ENCODE assay signal across 12 cellular contexts in genomic region chr11:1382429-1382828, GRCh38. TPM values are rescaled to one million over a fixed set of nuclear protein-coding genes. Genes with fewer than 3 reads are reported as not detected.
DNase-seq lines count a peak whose midpoint lies in the region; ATAC-seq and TF ChIP-seq lines count a peak whose summit lies in the region.
"Had no signal": no experiment of that assay in that cellular context is flagged by ENCODE, and none has a peak within 500 bp of the region (broad histone marks: within the 10 kb centered on the region; RNA-seq: fewer than 3 reads in every experiment).

No MANE protein-coding gene starts in this region.

- no peak overlapping the region for H4K5ac ChIP-seq in mesendoderm (ENCODE audit: low read length)

- no peak overlapping the region for H3K4me3 ChIP-seq in mesendoderm (ENCODE audit: low read length)
- no peak overlapping the region for H3K4me3 ChIP-seq in aorta (ENCODE audit: low read length in 2 of 2)
- H3K4me3 ChIP-seq in vagina: peak overlapping the region in 1 of 2 donors; percentile 47

- no peak for TF ChIP-seq POLR2A in vagina (IDR thresholded peaks at IDR 0.05)

- peak overlapping the region; percentile 34 for H3K9ac ChIP-seq in mesendoderm (ENCODE audit: low read length)

- no peaks in the 10 kb centered on the region for H3K9me3 Mint-ChIP-seq in activated T-cell treated with anti-CD3 and anti-CD28 coated beads, Interleukin-2, amount 50 U/mL, for 72 hours

- H2AK5ac ChIP-seq in mesendoderm (ENCODE audit: low read length): peak overlapping the region; percentile 24

- no peak overlapping the region for H4K8ac ChIP-seq in mesendoderm (ENCODE audit: low read depth, low read length)

- H3K18ac ChIP-seq in mesendoderm (ENCODE audit: low read length): no peak overlapping the region

- H3K36me3 ChIP-seq in mesendoderm (ENCODE audit: control insufficient read depth, insufficient read depth, low read length): no peaks in the 10 kb centered on the region
- no peaks in the 10 kb centered on the region for H3K36me3 ChIP-seq in aorta (ENCODE audit: control insufficient read depth in 1 of 2, insufficient read depth in 2 of 2, low read length in 1 of 2)
- no peaks in the 10 kb centered on the region for H3K36me3 ChIP-seq in vagina

- no peak overlapping the region for H2BK5ac ChIP-seq in mesendoderm (ENCODE audit: low read length)

- H3K27me3 ChIP-seq in mesendoderm (ENCODE audit: insufficient read depth, low read length, poor library complexity): no peaks in the 10 kb centered on the region
- no peaks in the 10 kb centered on the region for H3K27me3 ChIP-seq in aorta (ENCODE audit: control insufficient read depth in 1 of 2, insufficient read depth in 2 of 2, low read length in 1 of 2)
- no peaks in the 10 kb centered on the region for H3K27me3 ChIP-seq in vagina

- no peak overlapping the region for H3K4ac ChIP-seq in mesendoderm (ENCODE audit: low read depth, low read length)

- H3K27ac ChIP-seq in mesendoderm (ENCODE audit: low read depth, low read length) (no peak overlapping the region), aorta (ENCODE audit: low read depth in 1 of 2, low read length in 2 of 2) (no peak overlapping the region), vagina (no peak overlapping the region)
- H3K27ac ChIP-seq: HL-60 had no signal

- no peaks in the 10 kb centered on the region for H3K9me3 ChIP-seq in aorta (ENCODE audit: control insufficient read depth, low read length)
- no peaks in the 10 kb centered on the region for H3K9me3 ChIP-seq in vagina

- H3K27ac Mint-ChIP-seq in activated T-cell treated with anti-CD3 and anti-CD28 coated beads, Interleukin-2, amount 50 U/mL, for 72 hours: no peak overlapping the region
- H3K27ac Mint-ChIP-seq: nephron progenitor cell had no signal

- no peaks in the 10 kb centered on the region for H3K79me1 ChIP-seq in mesendoderm (ENCODE audit: low read length)

- DNase-seq in Right ventricle myocardium superior (peak; percentile 37), cardiac septum (ENCODE audit: low spot score) (no peak), mesendoderm (no peak), aorta (peak; percentile 52 to 72), vagina (ENCODE audit: extremely low spot score in 2 of 2) (no peak)
- no peak for DNase-seq in activated T-cell treated with anti-CD3 and anti-CD28 coated beads, Interleukin-2, amount 50 U/mL, for 72 hours
- DNase-seq: NCI-H2081 treated with DMSO at 0.1 percent for 48 hours had no signal

- H3K4me1 ChIP-seq in mesendoderm (ENCODE audit: control insufficient read depth, low read depth, low read length) (no peaks in the 10 kb centered on the region), aorta (ENCODE audit: control insufficient read depth in 1 of 2, insufficient read depth in 2 of 2, low read length in 2 of 2) (no peaks in the 10 kb centered on the region), vagina (peaks cover 12% of the 10 kb centered on the region)

- H2BK120ac ChIP-seq in mesendoderm (ENCODE audit: low read depth, low read length): no peak overlapping the region

- H2BK15ac ChIP-seq in mesendoderm (replicated peaks; ENCODE audit: low read depth): no peak overlapping the region

- H3K4me3 Mint-ChIP-seq in activated T-cell treated with anti-CD3 and anti-CD28 coated beads, Interleukin-2, amount 50 U/mL, for 72 hours: peak overlapping the region; percentile 57 to 84

- WGBS in mesendoderm (ENCODE audit: extremely low coverage, insufficient coverage, low lambda C conversion rate): no CpG with 5 or more reads among the region's 23 CpGs
- WGBS in aorta, 2 donors: 21 to 26% methylated on average over 23 of the region's 23 CpGs

- intact Hi-C loops in Right ventricle myocardium superior (cut with DNase I): no loop called here
- intact Hi-C loops in cardiac septum (cut with DNase I): no loop called here
- intact Hi-C loops in aorta (cut with DNase I): loop anchor here (2.0 to 10.0 kb wide), 3 partner anchors 44 to 178 kb away; no protein-coding TSS in a partner anchor
- intact Hi-C loops in vagina (cut with DNase I): no loop called here

- no peak for TF ChIP-seq CTCF in vagina (IDR thresholded peaks at IDR 0.05)

- no peaks in the 10 kb centered on the region for H3K36me3 Mint-ChIP-seq in activated T-cell treated with anti-CD3 and anti-CD28 coated beads, Interleukin-2, amount 50 U/mL, for 72 hours (ENCODE audit: insufficient read depth in 2 of 2)
- H3K36me3 Mint-ChIP-seq: brain had no signal

- H3K79me2 ChIP-seq in mesendoderm (ENCODE audit: control insufficient read depth, insufficient read depth, low read length): no peaks in the 10 kb centered on the region

- no peak for ATAC-seq in Right ventricle myocardium superior (ENCODE audit: poor library complexity)
- no peak for ATAC-seq in activated T-cell treated with anti-CD3 and anti-CD28 coated beads, Interleukin-2, amount 50 U/mL, for 72 hours (replicated peaks in 1 of 2)
- ATAC-seq in aorta (ENCODE audit: low FRiP score): no peak
- no peak for ATAC-seq in HG03520 (IDR thresholded peaks at IDR 0.05; ENCODE audit: unreplicated experiment)
- no peak for ATAC-seq in HG03025 (IDR thresholded peaks at IDR 0.05; ENCODE audit: low FRiP score, unreplicated experiment)

- H3K23ac ChIP-seq in mesendoderm (ENCODE audit: low read length): no peak overlapping the region

- H3K4me1 Mint-ChIP-seq in activated T-cell treated with anti-CD3 and anti-CD28 coated beads, Interleukin-2, amount 50 U/mL, for 72 hours (ENCODE audit: low read depth): peaks cover 14% of the 10 kb centered on the region
- H3K4me1 Mint-ChIP-seq: nephron progenitor cell had no signal

- peak overlapping the region; percentile 80 for H3K56ac ChIP-seq in mesendoderm (ENCODE audit: low read length)

- H3K27me3 Mint-ChIP-seq in activated T-cell treated with anti-CD3 and anti-CD28 coated beads, Interleukin-2, amount 50 U/mL, for 72 hours (ENCODE audit: low read depth): peaks cover 15% of the 10 kb centered on the region

- peak overlapping the region; percentile 40 for H3K4me2 ChIP-seq in mesendoderm (ENCODE audit: low read length)

RNA-seq across cellular contexts. Expression of gene BRSK2, which starts 7.3 kb away (rescaled TPM):
- total RNA-seq in Right ventricle myocardium superior (0.67 TPM), cardiac septum (0.16 TPM), aorta (1 to 10 TPM in 1 of 2 donors, under 1 TPM in 1; 0.55 to 1.0 TPM), vagina (3.9 TPM)
- total RNA-seq in activated T-cell treated with anti-CD3 and anti-CD28 coated beads, Interleukin-2, amount 50 U/mL, for 72 hours: under 1 TPM; 0.51 to 0.84 TPM
- polyA plus RNA-seq in mesendoderm (2013, experiment 1 of 2): 10.0 TPM
- 10.4 TPM for polyA plus RNA-seq in mesendoderm (2013, experiment 2 of 2)
- under 1 TPM; 0.61 to 0.63 TPM for polyA plus RNA-seq in aorta

Comparison
In these comparisons a context has a peak if more than half of its experiments do, and no peak if none do; other contexts are left out.
1. DNase-seq: peak in Right ventricle myocardium superior (single experiment) and aorta (2 of 2); none in cardiac septum (single experiment), activated T-cell treated with anti-CD3 and anti-CD28 coated beads, Interleukin-2, amount 50 U/mL, for 72 hours (0 of 2), mesendoderm (single experiment) and vagina (0 of 2).
2. intact Hi-C loops: an anchor here in aorta (2.0 to 10.0 kb wide); none called in Right ventricle myocardium superior, cardiac septum and vagina.